In the genomic region with DNA sequence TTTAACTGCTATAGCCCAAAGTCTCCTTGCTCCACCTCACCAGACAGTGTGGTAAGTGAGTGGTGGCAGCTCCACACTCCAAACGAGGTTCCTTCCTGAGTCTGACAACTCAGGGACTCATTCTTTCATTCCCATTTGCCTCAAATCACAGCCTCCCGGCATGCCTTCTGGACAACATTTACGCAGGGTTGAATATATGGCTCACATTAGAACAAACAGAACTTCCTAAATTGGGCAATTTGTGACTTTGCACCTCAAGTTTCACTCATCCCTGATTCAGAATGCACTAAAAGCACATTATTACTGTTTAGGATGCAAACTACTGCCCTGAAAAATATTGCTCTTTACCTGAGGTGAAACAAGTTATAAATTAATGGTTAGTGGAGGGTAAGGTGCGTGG, we compare ENCODE assay signal across 2 cellular contexts.
A peak's percentile ranks its signal among the peaks of the same experiment; 100 is the strongest.
TF ChIP-seq lines count a peak whose summit lies in the region.

No MANE protein-coding gene starts in this region.

TF ChIP-seq in liver, 16 proteins besides CTCF, POLR2A, EP300 and RAD21 (continued from another document):
- TF ChIP-seq YY1 (IDR thresholded peaks at IDR 0.05) (peak; percentile 34), EGR1 (IDR thresholded peaks at IDR 0.05; ENCODE audit: low read depth in 2 of 2) (no peak), FOXA2 (IDR thresholded peaks at IDR 0.05) (no peak), TAF1 (conservative IDR thresholded peaks at IDR 0.05) (no peak), NR2F2 (IDR thresholded peaks at IDR 0.05) (no peak), HNF4A (conservative IDR thresholded peaks at IDR 0.05) (peak; percentile 67 to 79), GABPA (IDR thresholded peaks at IDR 0.05 in 1 of 2, conservative IDR thresholded peaks at IDR 0.05 in 1 of 2) (no peak), RXRA (IDR thresholded peaks at IDR 0.05) (peak in 1 of 2 donors; percentile 29), FOXA1 (IDR thresholded peaks at IDR 0.05) (no peak)
- TF ChIP-seq, protein P1, sequence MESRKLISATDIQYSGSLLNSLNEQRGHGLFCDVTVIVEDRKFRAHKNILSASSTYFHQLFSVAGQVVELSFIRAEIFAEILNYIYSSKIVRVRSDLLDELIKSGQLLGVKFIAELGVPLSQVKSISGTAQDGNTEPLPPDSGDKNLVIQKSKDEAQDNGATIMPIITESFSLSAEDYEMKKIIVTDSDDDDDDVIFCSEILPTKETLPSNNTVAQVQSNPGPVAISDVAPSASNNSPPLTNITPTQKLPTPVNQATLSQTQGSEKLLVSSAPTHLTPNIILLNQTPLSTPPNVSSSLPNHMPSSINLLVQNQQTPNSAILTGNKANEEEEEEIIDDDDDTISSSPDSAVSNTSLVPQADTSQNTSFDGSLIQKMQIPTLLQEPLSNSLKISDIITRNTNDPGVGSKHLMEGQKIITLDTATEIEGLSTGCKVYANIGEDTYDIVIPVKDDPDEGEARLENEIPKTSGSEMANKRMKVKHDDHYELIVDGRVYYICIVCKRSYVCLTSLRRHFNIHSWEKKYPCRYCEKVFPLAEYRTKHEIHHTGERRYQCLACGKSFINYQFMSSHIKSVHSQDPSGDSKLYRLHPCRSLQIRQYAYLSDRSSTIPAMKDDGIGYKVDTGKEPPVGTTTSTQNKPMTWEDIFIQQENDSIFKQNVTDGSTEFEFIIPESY (IDR thresholded peaks at IDR 0.05): no peak
- TF ChIP-seq, protein P2, sequence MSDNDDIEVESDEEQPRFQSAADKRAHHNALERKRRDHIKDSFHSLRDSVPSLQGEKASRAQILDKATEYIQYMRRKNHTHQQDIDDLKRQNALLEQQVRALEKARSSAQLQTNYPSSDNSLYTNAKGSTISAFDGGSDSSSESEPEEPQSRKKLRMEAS (IDR thresholded peaks at IDR 0.05): no peak
- TF ChIP-seq, protein P3, sequence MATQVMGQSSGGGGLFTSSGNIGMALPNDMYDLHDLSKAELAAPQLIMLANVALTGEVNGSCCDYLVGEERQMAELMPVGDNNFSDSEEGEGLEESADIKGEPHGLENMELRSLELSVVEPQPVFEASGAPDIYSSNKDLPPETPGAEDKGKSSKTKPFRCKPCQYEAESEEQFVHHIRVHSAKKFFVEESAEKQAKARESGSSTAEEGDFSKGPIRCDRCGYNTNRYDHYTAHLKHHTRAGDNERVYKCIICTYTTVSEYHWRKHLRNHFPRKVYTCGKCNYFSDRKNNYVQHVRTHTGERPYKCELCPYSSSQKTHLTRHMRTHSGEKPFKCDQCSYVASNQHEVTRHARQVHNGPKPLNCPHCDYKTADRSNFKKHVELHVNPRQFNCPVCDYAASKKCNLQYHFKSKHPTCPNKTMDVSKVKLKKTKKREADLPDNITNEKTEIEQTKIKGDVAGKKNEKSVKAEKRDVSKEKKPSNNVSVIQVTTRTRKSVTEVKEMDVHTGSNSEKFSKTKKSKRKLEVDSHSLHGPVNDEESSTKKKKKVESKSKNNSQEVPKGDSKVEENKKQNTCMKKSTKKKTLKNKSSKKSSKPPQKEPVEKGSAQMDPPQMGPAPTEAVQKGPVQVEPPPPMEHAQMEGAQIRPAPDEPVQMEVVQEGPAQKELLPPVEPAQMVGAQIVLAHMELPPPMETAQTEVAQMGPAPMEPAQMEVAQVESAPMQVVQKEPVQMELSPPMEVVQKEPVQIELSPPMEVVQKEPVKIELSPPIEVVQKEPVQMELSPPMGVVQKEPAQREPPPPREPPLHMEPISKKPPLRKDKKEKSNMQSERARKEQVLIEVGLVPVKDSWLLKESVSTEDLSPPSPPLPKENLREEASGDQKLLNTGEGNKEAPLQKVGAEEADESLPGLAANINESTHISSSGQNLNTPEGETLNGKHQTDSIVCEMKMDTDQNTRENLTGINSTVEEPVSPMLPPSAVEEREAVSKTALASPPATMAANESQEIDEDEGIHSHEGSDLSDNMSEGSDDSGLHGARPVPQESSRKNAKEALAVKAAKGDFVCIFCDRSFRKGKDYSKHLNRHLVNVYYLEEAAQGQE (IDR thresholded peaks at IDR 0.05): no peak

TF ChIP-seq in HepG2, 621 proteins besides CTCF, POLR2A, EP300 and RAD21 (continued from another document):
- TF ChIP-seq, protein P4, sequence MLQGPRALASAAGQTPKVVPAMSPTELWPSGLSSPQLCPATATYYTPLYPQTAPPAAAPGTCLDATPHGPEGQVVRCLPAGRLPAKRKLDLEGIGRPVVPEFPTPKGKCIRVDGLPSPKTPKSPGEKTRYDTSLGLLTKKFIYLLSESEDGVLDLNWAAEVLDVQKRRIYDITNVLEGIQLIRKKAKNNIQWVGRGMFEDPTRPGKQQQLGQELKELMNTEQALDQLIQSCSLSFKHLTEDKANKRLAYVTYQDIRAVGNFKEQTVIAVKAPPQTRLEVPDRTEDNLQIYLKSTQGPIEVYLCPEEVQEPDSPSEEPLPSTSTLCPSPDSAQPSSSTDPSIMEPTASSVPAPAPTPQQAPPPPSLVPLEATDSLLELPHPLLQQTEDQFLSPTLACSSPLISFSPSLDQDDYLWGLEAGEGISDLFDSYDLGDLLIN (CRISPR knock-in tag; IDR thresholded peaks at IDR 0.05; ENCODE audit: borderline replicate concordance): no peak
- no peak for TF ChIP-seq FIP1L1 (IDR thresholded peaks at IDR 0.05; ENCODE audit: borderline replicate concordance, insufficient read depth, low read depth, low read length)
- TF ChIP-seq ZSCAN20 (CRISPR knock-in tag; IDR thresholded peaks at IDR 0.05; ENCODE audit: borderline replicate concordance): no peak
- TF ChIP-seq XBP1 (CRISPR knock-in tag; IDR thresholded peaks at IDR 0.05): no peak
- no peak for TF ChIP-seq NFATC3 (CRISPR knock-in tag; IDR thresholded peaks at IDR 0.05)
- no peak for TF ChIP-seq JDP2 (CRISPR knock-in tag; IDR thresholded peaks at IDR 0.05; ENCODE audit: borderline replicate concordance)
- TF ChIP-seq GATA4 (IDR thresholded peaks at IDR 0.05; ENCODE audit: borderline replicate concordance, low read depth): no peak
- TF ChIP-seq, protein P5, sequence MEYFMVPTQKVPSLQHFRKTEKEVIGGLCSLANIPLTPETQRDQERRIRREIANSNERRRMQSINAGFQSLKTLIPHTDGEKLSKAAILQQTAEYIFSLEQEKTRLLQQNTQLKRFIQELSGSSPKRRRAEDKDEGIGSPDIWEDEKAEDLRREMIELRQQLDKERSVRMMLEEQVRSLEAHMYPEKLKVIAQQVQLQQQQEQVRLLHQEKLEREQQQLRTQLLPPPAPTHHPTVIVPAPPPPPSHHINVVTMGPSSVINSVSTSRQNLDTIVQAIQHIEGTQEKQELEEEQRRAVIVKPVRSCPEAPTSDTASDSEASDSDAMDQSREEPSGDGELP (IDR thresholded peaks at IDR 0.05; ENCODE audit: borderline replicate concordance, low read depth): no peak
- no peak for TF ChIP-seq SOX6 (IDR thresholded peaks at IDR 0.05)
- no peak for TF ChIP-seq SOX6 (CRISPR knock-in tag; IDR thresholded peaks at IDR 0.05)
- no peak for TF ChIP-seq PCBP2 (optimal IDR thresholded peaks at IDR 0.05; ENCODE audit: low read depth, low read length, poor library complexity, severe bottlenecking)
- no peak for TF ChIP-seq CCAR2 (optimal IDR thresholded peaks at IDR 0.05; ENCODE audit: low read depth, low read length)
- TF ChIP-seq DNMT1 (CRISPR knock-in tag; IDR thresholded peaks at IDR 0.05): no peak
- TF ChIP-seq MTA1 (CRISPR knock-in tag; IDR thresholded peaks at IDR 0.05; ENCODE audit: borderline replicate concordance): no peak
- TF ChIP-seq, protein P6, sequence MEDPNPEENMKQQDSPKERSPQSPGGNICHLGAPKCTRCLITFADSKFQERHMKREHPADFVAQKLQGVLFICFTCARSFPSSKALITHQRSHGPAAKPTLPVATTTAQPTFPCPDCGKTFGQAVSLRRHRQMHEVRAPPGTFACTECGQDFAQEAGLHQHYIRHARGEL (CRISPR knock-in tag; IDR thresholded peaks at IDR 0.05): no peak
- TF ChIP-seq, protein P7, sequence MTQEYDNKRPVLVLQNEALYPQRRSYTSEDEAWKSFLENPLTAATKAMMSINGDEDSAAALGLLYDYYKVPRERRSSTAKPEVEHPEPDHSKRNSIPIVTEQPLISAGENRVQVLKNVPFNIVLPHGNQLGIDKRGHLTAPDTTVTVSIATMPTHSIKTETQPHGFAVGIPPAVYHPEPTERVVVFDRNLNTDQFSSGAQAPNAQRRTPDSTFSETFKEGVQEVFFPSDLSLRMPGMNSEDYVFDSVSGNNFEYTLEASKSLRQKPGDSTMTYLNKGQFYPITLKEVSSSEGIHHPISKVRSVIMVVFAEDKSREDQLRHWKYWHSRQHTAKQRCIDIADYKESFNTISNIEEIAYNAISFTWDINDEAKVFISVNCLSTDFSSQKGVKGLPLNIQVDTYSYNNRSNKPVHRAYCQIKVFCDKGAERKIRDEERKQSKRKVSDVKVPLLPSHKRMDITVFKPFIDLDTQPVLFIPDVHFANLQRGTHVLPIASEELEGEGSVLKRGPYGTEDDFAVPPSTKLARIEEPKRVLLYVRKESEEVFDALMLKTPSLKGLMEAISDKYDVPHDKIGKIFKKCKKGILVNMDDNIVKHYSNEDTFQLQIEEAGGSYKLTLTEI (CRISPR knock-in tag; conservative IDR thresholded peaks at IDR 0.05): no peak
- no peak for TF ChIP-seq IKZF1 (IDR thresholded peaks at IDR 0.05)
